8 cellular contexts compared by ENCODE assay signal in genomic region chr2:237432484-237433092, GRCh38. TPM values are rescaled to one million over a fixed set of nuclear protein-coding genes. Genes with fewer than 3 reads are reported as not detected.
DNase-seq lines count a peak whose midpoint lies in the region; ATAC-seq and TF ChIP-seq lines count a peak whose summit lies in the region.

No MANE protein-coding gene starts in this region.

- H3K27ac ChIP-seq in SK-N-SH (ENCODE audit: low read depth in 2 of 2, low read length in 1 of 2) (peak overlapping the region; percentile 96 to 99), testis (no peak overlapping the region)

- POLR2A ChIA-PET in SK-N-SH (lab: Yijun Ruan, JAX), result interaction anchor here (1.2 kb wide), 1 partner anchor 19 kb away, joined by 3 read pairs; no protein-coding TSS in a partner anchor

- H3K4me1 ChIP-seq in SK-N-SH (ENCODE audit: control insufficient read depth in 1 of 2, insufficient read depth in 2 of 2, low read depth in 1 of 2, low read length in 1 of 2), result peaks cover 34 to 41% of the 10 kb centered on the region in 2 experiments
- H3K4me1 ChIP-seq in testis, result peaks cover 22% of the 10 kb centered on the region

- TF ChIP-seq CTCF in SK-N-SH (IDR thresholded peaks at IDR 0.05) (peak; percentile 59), testis (IDR thresholded peaks at IDR 0.05) (no peak)

- TF ChIP-seq RAD21 in SK-N-SH (IDR thresholded peaks at IDR 0.05; ENCODE audit: low read length), result peak; percentile 8; the same call in 1 of the 2 replicates

- 7% methylated on average over 7 of the region's 17 CpGs for WGBS in SK-N-SH (ENCODE audit: low lambda C conversion rate)
- WGBS in testis, 2 donors, result 53 to 59% methylated on average over 12 to 17 of the region's 17 CpGs

- H3K27me3 ChIP-seq in SK-N-SH (ENCODE audit: insufficient read depth) (no peaks in the 10 kb centered on the region), testis (no peaks in the 10 kb centered on the region)

- peaks cover 43% of the 10 kb centered on the region for H3F3A ChIP-seq in SK-N-SH (replicated peaks; ENCODE audit: insufficient read depth)

- no peak overlapping the region for H3K4me3 ChIP-seq in SK-N-SH (ENCODE audit: low read depth in 2 of 2, low read length in 1 of 2)
- H3K4me3 ChIP-seq in testis, result no peak overlapping the region

- no peak overlapping the region for H2AFZ ChIP-seq in SK-N-SH (ENCODE audit: low read depth)

- no peaks in the 10 kb centered on the region for H3K79me2 ChIP-seq in SK-N-SH (ENCODE audit: insufficient read depth)

- no peak for TF ChIP-seq POLR2A in testis (IDR thresholded peaks at IDR 0.05)

- peak; percentile 49 to 65 for ATAC-seq in activated naive CD4-positive, alpha-beta T cell treated with anti-CD3 and anti-CD28 coated beads, Interleukin-2, amount 50 U/mL, for 72 hours
- ATAC-seq in GM18498 (IDR thresholded peaks at IDR 0.05; ENCODE audit: unreplicated experiment) (no peak), GM19023 (IDR thresholded peaks at IDR 0.05; ENCODE audit: unreplicated experiment) (no peak)

- intact Hi-C loops in testis (cut with DNase I; ENCODE audit: low total_unique reads), result no loop called here

- peaks cover 12 to 31% of the 10 kb centered on the region in 2 donors for H3K36me3 Mint-ChIP-seq in activated naive CD4-positive, alpha-beta T cell treated with anti-CD3 and anti-CD28 coated beads, Interleukin-2, amount 50 U/mL, for 72 hours

- peak overlapping the region; percentile 54; the same call in 1 of the 2 replicates for H3K4me2 ChIP-seq in SK-N-SH

- H3K9me3 ChIP-seq in SK-N-SH, result no peaks in the 10 kb centered on the region
- no peaks in the 10 kb centered on the region for H3K9me3 ChIP-seq in testis

- H3K9me2 ChIP-seq in SK-N-SH, result no peaks in the 10 kb centered on the region

- TF ChIP-seq EP300 in SK-N-SH (IDR thresholded peaks at IDR 0.05; ENCODE audit: borderline replicate concordance in 1 of 2, low read depth in 1 of 2, low read length in 1 of 2), result peak; percentile 64 to 89; a peak in 2 of 4 replicates

- DNase-seq in AG08396 (ENCODE audit: low spot score) (peak; percentile 68), SK-N-SH (peak; percentile 82), mucosa of gallbladder (ENCODE audit: low spot score) (peak; percentile 58), testis (peak; percentile 76), NCI-H187 treated with DMSO at 0.1 percent for 48 hours (lab: John Stamatoyannopoulos, UW) (no peak)
- peak; percentile 63 to 94 for DNase-seq in activated naive CD4-positive, alpha-beta T cell treated with anti-CD3 and anti-CD28 coated beads, Interleukin-2, amount 50 U/mL, for 72 hours (ENCODE audit: low spot score in 2 of 2)

- peak overlapping the region; percentile 77 for H3K9ac ChIP-seq in SK-N-SH

- no peaks in the 10 kb centered on the region for H3K36me3 ChIP-seq in SK-N-SH (replicated peaks in 1 of 2; ENCODE audit: control insufficient read depth in 1 of 2, insufficient read depth in 2 of 2, low read length in 1 of 2)
- H3K36me3 ChIP-seq in testis (ENCODE audit: low read depth, missing control alignments), result no peaks in the 10 kb centered on the region

- H3K9me3 Mint-ChIP-seq in activated naive CD4-positive, alpha-beta T cell treated with anti-CD3 and anti-CD28 coated beads, Interleukin-2, amount 50 U/mL, for 72 hours, result peaks cover 0 to 4% of the 10 kb centered on the region in 2 donors

- H3K27ac Mint-ChIP-seq in activated naive CD4-positive, alpha-beta T cell treated with anti-CD3 and anti-CD28 coated beads, Interleukin-2, amount 50 U/mL, for 72 hours, result peak overlapping the region; percentile 92 to 97

- H4K20me1 ChIP-seq in SK-N-SH (ENCODE audit: insufficient read depth), result no peaks in the 10 kb centered on the region

- CTCF ChIA-PET in SK-N-SH (lab: Yijun Ruan, JAX), result interaction anchor here (0.9 to 2.9 kb wide), 8 partner anchors 9 to 139 kb away, joined by 3 to 25 read pairs (median 8); no protein-coding TSS in a partner anchor

TF ChIP-seq in SK-N-SH, 30 proteins besides CTCF, POLR2A, EP300 and RAD21 (continues in another document):
- TF ChIP-seq TEAD4 (IDR thresholded peaks at IDR 0.05; ENCODE audit: borderline replicate concordance, insufficient read depth) (peak; percentile 60; the same call in 1 of the 2 replicates), FOXM1 (IDR thresholded peaks at IDR 0.05; ENCODE audit: low read depth) (peak; percentile 66), RFX5 (IDR thresholded peaks at IDR 0.05; ENCODE audit: low read length) (0 out of 2 replicates have a peak, but pooled peaks have one; percentile 20), NRF1 (IDR thresholded peaks at IDR 0.05; ENCODE audit: low read depth, low read length) (no peak), EZH2phosphoT487 (IDR thresholded peaks at IDR 0.05; ENCODE audit: borderline replicate concordance, low read depth) (no peak), USF2 (IDR thresholded peaks at IDR 0.05; ENCODE audit: borderline replicate concordance, low read depth, low read length) (no peak), NFIC (IDR thresholded peaks at IDR 0.05; ENCODE audit: borderline replicate concordance) (peak; percentile 91), CHD2 (IDR thresholded peaks at IDR 0.05; ENCODE audit: low read length, partially characterized antibody) (peak; percentile 13), ZBTB33 (IDR thresholded peaks at IDR 0.05; ENCODE audit: borderline replicate concordance, low read depth) (no peak), USF1 (IDR thresholded peaks at IDR 0.05; ENCODE audit: borderline replicate concordance, low read depth) (peak; percentile 33; the same call in 1 of the 2 replicates), RCOR1 (IDR thresholded peaks at IDR 0.05; ENCODE audit: low read length) (no peak), POLR2AphosphoS5 (IDR thresholded peaks at IDR 0.05; ENCODE audit: low read depth, low read length) (peak; percentile 60; the same call in 1 of the 2 replicates), TAF1 (IDR thresholded peaks at IDR 0.05; ENCODE audit: borderline replicate concordance, low read depth, low read length) (no peak; the same call in 1 of the 2 replicates)

RNA-seq across cellular contexts. Expression of gene COL6A3, which starts 18.6 kb away (rescaled TPM):
- polyA plus RNA-seq in SK-N-SH (2012; rRNA removed) (10.7 and 18.5 TPM in 2 replicates), testis (ENCODE audit: insufficient read depth, low read depth, low replicate concordance) (93.1 TPM)
- polyA plus RNA-seq in SK-N-SH (2012; cell fraction: cytosol; rRNA removed), result 9.2 and 11.4 TPM in 2 replicates
- 16.1 and 17.7 TPM in 2 replicates for polyA plus RNA-seq in SK-N-SH (2012; cell fraction: nucleus; rRNA removed)
- total RNA-seq in activated naive CD4-positive, alpha-beta T cell treated with anti-CD3 and anti-CD28 coated beads, Interleukin-2, amount 50 U/mL, for 72 hours, result 10 to 100 TPM; 13.6 to 31.6 TPM
- total RNA-seq in mucosa of gallbladder (258 TPM), testis (10 to 100 TPM; 35.1 to 74.1 TPM)

RNA-seq across cellular contexts. Expression of gene MLPH, which starts 54.5 kb away (rescaled TPM):
- polyA plus RNA-seq in SK-N-SH (2012; rRNA removed) (84.8 and 93.6 TPM in 2 replicates), testis (ENCODE audit: insufficient read depth, low read depth, low replicate concordance) (5.5 TPM)
- 37.4 and 44.7 TPM in 2 replicates for polyA plus RNA-seq in SK-N-SH (2012; cell fraction: cytosol; rRNA removed)
- 348 and 369 TPM in 2 replicates for polyA plus RNA-seq in SK-N-SH (2012; cell fraction: nucleus; rRNA removed)
- not detected for total RNA-seq in activated naive CD4-positive, alpha-beta T cell treated with anti-CD3 and anti-CD28 coated beads, Interleukin-2, amount 50 U/mL, for 72 hours
- total RNA-seq in mucosa of gallbladder (222 TPM), testis (1 to 10 TPM; 6.5 to 7.4 TPM)

Comparison
In these comparisons a context has a peak if more than half of its experiments do, and no peak if none do; other contexts are left out.
1. H3K27ac ChIP-seq: peak in SK-N-SH (2 of 2); none in testis (0 of 2).
2. ATAC-seq: peak in activated naive CD4-positive, alpha-beta T cell treated with anti-CD3 and anti-CD28 coated beads, Interleukin-2, amount 50 U/mL, for 72 hours (2 of 2); none in GM18498 (single experiment) and GM19023 (single experiment).
3. RNA of gene MLPH, which starts 54.5 kb away (total RNA-seq): 222 TPM in mucosa of gallbladder (single experiment); 6.5 to 7.4 TPM in testis and not detected in activated naive CD4-positive, alpha-beta T cell treated with anti-CD3 and anti-CD28 coated beads, Interleukin-2, amount 50 U/mL, for 72 hours; every median in the first group is over 10 times any median in the second.